14 cellular contexts compared by ENCODE assay signal in genomic region chr11:113977071-113977490, GRCh38.
"Had no signal": no experiment of that assay in that cellular context is flagged by ENCODE, and none has a peak within 500 bp of the region (broad histone marks: within the 10 kb centered on the region; RNA-seq: fewer than 3 reads in every experiment).

No MANE protein-coding gene starts in this region.

- H3K27ac Mint-ChIP-seq: activated CD8-positive, alpha-beta T cell treated with anti-CD3 and anti-CD28 coated beads for 36 hours; activated T-cell treated with anti-CD3 and anti-CD28 coated beads, Interleukin-2, amount 50 U/mL, for 72 hours; nephron progenitor cell; stimulated activated naive CD8-positive, alpha-beta T cell treated with anti-CD3 and anti-CD28 coated beads, Interleukin-15, Interleukin-2, amounts not matched to agents 100 ng/mL and 50 ng/mL, for 24 hours had no signal

- H3K27me3 ChIP-seq: foreskin keratinocyte, testis had no signal

- H3K27ac ChIP-seq: foreskin keratinocyte, testis, upper lobe of right lung had no signal

- H3K4me3 ChIP-seq: testis, upper lobe of right lung had no signal

- ATAC-seq: activated CD8-positive, alpha-beta T cell treated with anti-CD3 and anti-CD28 coated beads for 36 hours; activated T-cell treated with anti-CD3 and anti-CD28 coated beads, Interleukin-2, amount 50 U/mL, for 72 hours; foreskin keratinocyte; sciatic nerve; upper lobe of right lung had no signal

- H3K9me3 ChIP-seq: testis, upper lobe of right lung had no signal

- H3K9me3 Mint-ChIP-seq: activated CD8-positive, alpha-beta T cell treated with anti-CD3 and anti-CD28 coated beads for 36 hours; activated T-cell treated with anti-CD3 and anti-CD28 coated beads, Interleukin-2, amount 50 U/mL, for 72 hours; nephron progenitor cell; stimulated activated naive CD8-positive, alpha-beta T cell treated with anti-CD3 and anti-CD28 coated beads, Interleukin-15, Interleukin-2, amounts not matched to agents 100 ng/mL and 50 ng/mL, for 24 hours had no signal

- H3K27me3 Mint-ChIP-seq: stimulated activated naive CD8-positive, alpha-beta T cell treated with anti-CD3 and anti-CD28 coated beads, Interleukin-15, Interleukin-2, amounts not matched to agents 100 ng/mL and 50 ng/mL, for 24 hours had no signal

- H3K4me3 Mint-ChIP-seq: activated CD8-positive, alpha-beta T cell treated with anti-CD3 and anti-CD28 coated beads for 36 hours; activated T-cell treated with anti-CD3 and anti-CD28 coated beads, Interleukin-2, amount 50 U/mL, for 72 hours; nephron progenitor cell; stimulated activated naive CD8-positive, alpha-beta T cell treated with anti-CD3 and anti-CD28 coated beads, Interleukin-15, Interleukin-2, amounts not matched to agents 100 ng/mL and 50 ng/mL, for 24 hours had no signal

- DNase-seq: activated CD4-positive, alpha-beta T cell treated with anti-CD3 and anti-CD28 coated beads for 4 hours; activated CD8-positive, alpha-beta memory T cell treated with anti-CD3 and anti-CD28 coated beads, Interleukin-2, amount 50 U/mL, for 4 hours; activated CD8-positive, alpha-beta T cell treated with anti-CD3 and anti-CD28 coated beads for 36 hours; activated naive CD4-positive, alpha-beta T cell; activated T-cell treated with anti-CD3 and anti-CD28 coated beads, Interleukin-2, amount 50 U/mL, for 72 hours; foreskin keratinocyte; head of caudate nucleus; nephron progenitor cell; stimulated activated CD4-positive, alpha-beta T cell treated with anti-CD3 and anti-CD28 coated beads, Interleukin-12 subunit alpha, Interleukin-12 subunit beta, amount 100 ng/mL, for 4 hours; T-helper 9 cell; testis; upper lobe of right lung had no signal

- H3K4me1 ChIP-seq: foreskin keratinocyte, testis had no signal

- H3K36me3 ChIP-seq: upper lobe of right lung had no signal
